ENCODE assay signal across 8 cellular contexts in the genomic region with DNA sequence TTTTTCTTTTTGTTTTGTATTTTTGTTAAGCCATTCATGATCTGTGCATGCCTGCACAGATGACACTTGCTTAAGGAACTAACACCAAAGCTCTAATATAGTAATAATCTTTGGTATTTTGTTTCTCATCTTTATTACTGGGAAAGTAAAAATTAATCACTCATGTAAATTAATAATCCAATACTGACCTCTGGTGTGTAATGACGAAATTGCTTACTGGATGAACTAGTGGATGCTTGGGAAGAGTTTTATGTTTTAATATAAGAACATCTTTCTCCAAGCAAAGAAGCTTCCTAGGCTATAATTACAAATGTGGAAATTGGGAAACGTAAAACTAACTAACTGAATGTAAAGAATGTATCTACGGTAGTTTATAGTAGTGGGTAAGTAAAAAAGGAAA.
DNase-seq lines count a peak whose midpoint lies in the region; ATAC-seq and TF ChIP-seq lines count a peak whose summit lies in the region.
"Not testable (repeated sequence)": the region's sequence is repeated elsewhere in the genome, so short reads cannot be mapped to it uniquely, and the experiment has no call there.

No MANE protein-coding gene starts in this region.

- TF ChIP-seq RAD21 in liver (IDR thresholded peaks at IDR 0.05) = peak; percentile 40 to 43

- not testable (repeated sequence) for H3K9me2 ChIP-seq in Loucy (replicated peaks; ENCODE audit: low read depth, low read length); PC-3 (replicated peaks; ENCODE audit: low read length)

- not testable (repeated sequence) for DNase-seq in GM10266 (ENCODE audit: extremely low spot score); PC-3
- DNase-seq in MCF 10A (ENCODE audit: unreplicated experiment) (peak; percentile 9), fibroblast of mammary gland (ENCODE audit: low read depth) (peak; percentile 5)

- not testable (repeated sequence) for H3K79me2 ChIP-seq in Loucy (ENCODE audit: insufficient read depth, low read length); PC-3 (ENCODE audit: low read length); parathyroid adenoma

- H3K4me1 Mint-ChIP-seq in MCF 10A (ENCODE audit: insufficient read depth, unreplicated experiment) = not testable (repeated sequence)

- not testable (repeated sequence) for H3K4me3 ChIP-seq in Loucy (ENCODE audit: low read length, poor library complexity, severe bottlenecking); PC-3 (ENCODE audit: low read length); fibroblast of mammary gland (ENCODE audit: control insufficient read depth, low read depth, low read length); liver (ENCODE audit: low read depth in 1 of 3, low read length in 3 of 3); parathyroid adenoma (ENCODE audit: low read depth, low read length)

- 39% methylated on average over 3 of the region's 3 CpGs for WGBS in liver

- H3F3A ChIP-seq in Loucy (ENCODE audit: low read depth); PC-3 (ENCODE audit: low read length, unreplicated experiment): not testable (repeated sequence)

- CTCF ChIA-PET in PC-3 (lab: Charles Lee) = not testable (repeated sequence)
- CTCF ChIA-PET in MCF 10A (lab: Yijun Ruan, JAX) = interaction anchor here (0.6 kb wide), 1 partner anchor 583 kb away, joined by 3 read pairs; no protein-coding TSS in a partner anchor

- not testable (repeated sequence) for H3K36me3 ChIP-seq in Loucy (ENCODE audit: insufficient read depth, low read length); PC-3 (ENCODE audit: low read depth, low read length); liver (ENCODE audit: control insufficient read depth in 4 of 4, insufficient read depth in 3 of 4, low read depth in 1 of 4, low read length in 3 of 4); parathyroid adenoma (ENCODE audit: control insufficient read depth, insufficient read depth, low read length)

- H2AFZ ChIP-seq in Loucy (ENCODE audit: low read length); PC-3 (ENCODE audit: low read length); parathyroid adenoma: not testable (repeated sequence)

- TF ChIP-seq CTCF in C4-2B (conservative IDR thresholded peaks at IDR 0.05) (peak; percentile 37), GM10266 (IDR thresholded peaks at IDR 0.05; ENCODE audit: control insufficient read depth, insufficient read depth, low read depth, missing control alignments) (peak; percentile 29), Loucy (conservative IDR thresholded peaks at IDR 0.05; ENCODE audit: low read length) (peak; percentile 37; the same call in 1 of the 2 replicates), PC-3 (conservative IDR thresholded peaks at IDR 0.05; ENCODE audit: low read depth, low read length) (peak; percentile 39; the same call in 1 of the 2 replicates), MCF 10A (IDR thresholded peaks at IDR 0.05; ENCODE audit: unreplicated experiment) (peak; percentile 25), fibroblast of mammary gland (conservative IDR thresholded peaks at IDR 0.05; ENCODE audit: control insufficient read depth, insufficient read depth, low read depth, low read length) (peak; percentile 1), liver (IDR thresholded peaks at IDR 0.05; ENCODE audit: low read depth, low read length, missing input control) (peak; percentile 17), parathyroid adenoma (IDR thresholded peaks at IDR 0.05) (peak; percentile 35)

- intact Hi-C loops in PC-3 (cut with micrococcal nuclease) = loop anchor here (10.0 kb wide), 1 partner anchor 221 kb away; no protein-coding TSS in a partner anchor
- intact Hi-C loops in MCF 10A (cut with micrococcal nuclease) = not testable (repeated sequence)

- not testable (repeated sequence) for H3K27ac ChIP-seq in C4-2B; PC-3 (ENCODE audit: low read length); liver (ENCODE audit: low read depth in 1 of 2, low read length in 2 of 2); parathyroid adenoma

- not testable (repeated sequence) for BruUV-seq in PC-3 (replicated peaks; lab: Mats Ljungman, UMichigan); MCF 10A (replicated peaks; lab: Mats Ljungman, UMichigan)

- not testable (repeated sequence) for H3K4me1 ChIP-seq in Loucy (ENCODE audit: insufficient read depth, low read length, poor library complexity, severe bottlenecking); PC-3 (ENCODE audit: insufficient read depth, low read length); liver (ENCODE audit: control insufficient read depth in 4 of 4, insufficient read depth in 4 of 4, low read length in 3 of 4); parathyroid adenoma

- POLR2A ChIA-PET in PC-3 (lab: Charles Lee; ENCODE audit: unreplicated experiment); MCF 10A (lab: Yijun Ruan, JAX): not testable (repeated sequence)

- not testable (repeated sequence) for H4K20me1 ChIP-seq in Loucy (ENCODE audit: insufficient read depth, low read length, poor library complexity, severe bottlenecking); PC-3 (ENCODE audit: low read length)

- H3K36me3 Mint-ChIP-seq in MCF 10A (ENCODE audit: insufficient read depth, unreplicated experiment) = not testable (repeated sequence)

- not testable (repeated sequence) for H3K9me3 Mint-ChIP-seq in MCF 10A (ENCODE audit: unreplicated experiment)

- not testable (repeated sequence) for H3K4me2 ChIP-seq in Loucy (ENCODE audit: low read depth, low read length, poor library complexity, severe bottlenecking); PC-3 (ENCODE audit: low read length); parathyroid adenoma (ENCODE audit: low read length)

- not testable (repeated sequence) for H3K9ac ChIP-seq in Loucy (ENCODE audit: low read depth, low read length, poor library complexity, severe bottlenecking); PC-3 (ENCODE audit: low read length); liver (ENCODE audit: low read depth in 1 of 2, low read length in 2 of 2); parathyroid adenoma

- H3K27ac Mint-ChIP-seq in MCF 10A (ENCODE audit: low read depth, unreplicated experiment) = not testable (repeated sequence)

- not testable (repeated sequence) for ATAC-seq in PC-3

- not testable (repeated sequence) for H3K4me3 Mint-ChIP-seq in MCF 10A (ENCODE audit: unreplicated experiment)

- not testable (repeated sequence) for H3K27me3 ChIP-seq in Loucy (ENCODE audit: insufficient read depth, low read length, poor library complexity, severe bottlenecking); PC-3 (ENCODE audit: low read length); liver (ENCODE audit: control insufficient read depth in 4 of 4, insufficient read depth in 4 of 4, low read length in 3 of 4); parathyroid adenoma (ENCODE audit: control insufficient read depth, insufficient read depth, low read length)

- not testable (repeated sequence) for H3K27me3 Mint-ChIP-seq in MCF 10A (ENCODE audit: insufficient read depth, unreplicated experiment)

- H3K9me3 ChIP-seq in Loucy (ENCODE audit: insufficient read depth, low read depth, low read length); PC-3 (ENCODE audit: low read length); liver (ENCODE audit: control insufficient read depth in 4 of 4, low read length in 3 of 4); parathyroid adenoma (ENCODE audit: control insufficient read depth, low read length): not testable (repeated sequence)
